In the genomic region with DNA sequence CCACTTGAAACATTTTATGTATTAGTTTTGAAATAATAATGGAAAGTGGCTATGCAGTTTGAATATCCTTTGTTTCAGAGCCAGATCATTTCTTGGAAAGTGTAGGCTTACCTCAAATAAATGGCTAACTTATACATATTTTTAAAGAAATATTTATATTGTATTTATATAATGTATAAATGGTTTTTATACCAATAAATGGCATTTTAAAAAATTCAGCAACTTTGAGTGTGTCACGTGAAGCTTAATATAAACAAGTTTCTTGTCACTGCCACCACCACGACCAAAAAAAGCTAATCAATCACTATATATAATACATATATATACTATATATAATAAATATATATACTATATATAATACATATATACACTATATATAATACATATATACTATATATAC, we compare ENCODE assay signal across 1 cellular context.
TF ChIP-seq lines count a peak whose summit lies in the region.

No MANE protein-coding gene starts in this region.

TF ChIP-seq in SK-N-SH, 30 proteins besides CTCF, POLR2A, EP300 and RAD21 (continued from another document):
- no peak for TF ChIP-seq EZH2phosphoT487 (IDR thresholded peaks at IDR 0.05; ENCODE audit: borderline replicate concordance, low read depth)
TF ChIP-seq in SK-N-SH: peak in this region for 0.
